8 cellular contexts compared by ENCODE assay signal in the genomic region with DNA sequence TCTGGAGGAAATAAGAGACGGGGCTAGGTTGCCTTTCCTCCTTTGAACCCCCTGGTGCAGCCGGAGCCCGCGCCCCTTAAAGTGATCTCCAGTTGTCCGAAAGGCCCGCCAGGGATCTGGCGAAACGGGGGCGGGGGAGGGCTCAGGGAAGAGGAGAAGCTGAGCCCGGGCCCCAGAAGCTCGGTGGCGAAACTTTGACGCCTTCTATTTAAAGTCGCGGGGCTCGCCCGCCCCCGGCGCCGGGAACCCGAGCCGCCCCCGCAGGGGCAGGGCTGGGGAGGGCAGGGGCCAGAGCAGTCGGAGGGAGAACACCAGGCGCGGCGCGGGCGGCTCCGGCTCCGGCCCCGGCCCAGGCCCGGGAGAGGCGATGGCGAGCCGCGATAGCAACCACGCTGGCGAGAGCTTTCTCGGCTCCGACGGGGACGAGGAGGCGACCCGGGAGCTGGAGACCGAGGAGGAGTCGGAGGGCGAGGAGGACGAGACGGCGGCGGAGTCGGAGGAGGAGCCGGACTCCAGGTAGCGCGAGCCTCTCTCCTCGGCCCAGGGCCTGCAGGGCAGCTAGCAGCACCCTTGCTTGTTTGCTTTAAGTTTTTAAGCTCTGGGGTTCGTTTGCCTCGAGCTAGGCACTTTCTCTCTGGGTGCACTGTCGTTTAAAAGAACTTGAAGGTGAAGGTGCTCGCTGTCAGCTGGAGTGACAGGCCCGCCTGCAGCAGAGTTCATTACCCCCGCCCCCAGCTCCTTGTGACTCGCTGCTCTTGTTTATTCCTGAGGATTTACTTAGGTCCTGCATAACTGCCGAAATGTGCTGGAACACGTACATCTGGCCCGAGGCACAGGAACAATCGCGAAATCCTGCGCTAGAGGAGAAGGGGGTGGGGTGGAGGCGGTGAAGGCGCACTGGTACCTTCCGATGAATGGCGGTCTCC. TPM values are rescaled to one million over a fixed set of nuclear protein-coding genes. Genes with fewer than 3 reads are reported as not detected.
DNase-seq lines count a peak whose midpoint lies in the region; ATAC-seq and TF ChIP-seq lines count a peak whose summit lies in the region.

A gene (plus strand): TSS at position 296 of the 926 bp plus-strand sequence. CDS start 72 bp downstream, at position 368.

- H3K36me3 ChIP-seq in endodermal cell (ENCODE audit: control insufficient read depth, insufficient read depth, low read length) (peaks cover 29% of the 10 kb centered on the region), smooth muscle cell (ENCODE audit: low read depth) (peaks cover 6% of the 10 kb centered on the region)

- H3K9me3 Mint-ChIP-seq in IgD-negative memory B cell (peaks cover 0 to 2% (median 0%) of the 10 kb centered on the region in 3 donors), endodermal cell (peaks cover 3% of the 10 kb centered on the region)
- H3K9me3 Mint-ChIP-seq in activated T-cell treated with anti-CD3 and anti-CD28 coated beads, Interleukin-2, amount 50 U/mL, for 4 hours: no peaks in the 10 kb centered on the region

- H3F3A ChIP-seq in smooth muscle cell (ENCODE audit: low read depth): peaks cover 5% of the 10 kb centered on the region

- H3K4me3 Mint-ChIP-seq in IgD-negative memory B cell (no peak within 1 kb of the TSS), endodermal cell (peak within 1 kb of the TSS; percentile 62)
- no peak within 1 kb of the TSS for H3K4me3 Mint-ChIP-seq in activated T-cell treated with anti-CD3 and anti-CD28 coated beads, Interleukin-2, amount 50 U/mL, for 4 hours

- 43 to 46% methylated on average over 33 to 74 of the region's 74 CpGs for WGBS in endodermal cell (ENCODE audit: insufficient coverage in 1 of 2, insufficient read length in 1 of 2), 2 experiments
- 8% methylated on average over 73 of the region's 74 CpGs for WGBS in smooth muscle cell (ENCODE audit: low lambda C conversion rate)

- H3K27ac ChIP-seq in endodermal cell (ENCODE audit: low read depth, low read length): no peak within 1 kb of the TSS
- no peak within 1 kb of the TSS for H3K27ac ChIP-seq in smooth muscle cell (ENCODE audit: low read depth)

- peak within 1 kb of the TSS; percentile 39 for H2AFZ ChIP-seq in smooth muscle cell (ENCODE audit: low read depth)

- H3K9ac ChIP-seq in endodermal cell (ENCODE audit: extremely low read depth, low read length, poor library complexity, severe bottlenecking) (no peak within 1 kb of the TSS), smooth muscle cell (ENCODE audit: low read depth) (peak within 1 kb of the TSS; percentile 45)

- TF ChIP-seq CTCF in endodermal cell (conservative IDR thresholded peaks at IDR 0.05) (no peak), smooth muscle cell (IDR thresholded peaks at IDR 0.05; ENCODE audit: borderline replicate concordance, insufficient read depth, poor library complexity, severe bottlenecking) (no peak)

- H3K4me1 ChIP-seq in endodermal cell (ENCODE audit: control insufficient read depth, insufficient read depth, low read length) (no peaks in the 10 kb centered on the region), smooth muscle cell (ENCODE audit: low read depth) (peaks cover 6% of the 10 kb centered on the region)

- peak within 1 kb of the TSS in 2 of 3 donors; percentile 8 to 63 for H3K27ac Mint-ChIP-seq in IgD-negative memory B cell
- H3K27ac Mint-ChIP-seq in endodermal cell: peak within 1 kb of the TSS; percentile 26

- peak; percentile 87 for ATAC-seq in left lobe of liver
- no peak for ATAC-seq in GM21423 (IDR thresholded peaks at IDR 0.05; ENCODE audit: unreplicated experiment)
- no peak for ATAC-seq in activated T-cell treated with anti-CD3 and anti-CD28 coated beads, Interleukin-2, amount 50 U/mL, for 4 hours

- H3K27me3 ChIP-seq in endodermal cell (ENCODE audit: control insufficient read depth, insufficient read depth, low read length, poor library complexity, severe bottlenecking) (no peaks in the 10 kb centered on the region), smooth muscle cell (ENCODE audit: low read depth) (no peaks in the 10 kb centered on the region)

- H3K4me3 ChIP-seq in endodermal cell (ENCODE audit: low read length) (no peak within 1 kb of the TSS), smooth muscle cell (peak within 1 kb of the TSS; percentile 60)

- peaks cover 16% of the 10 kb centered on the region for H3K36me3 Mint-ChIP-seq in IgD-negative memory B cell
- peaks cover 8% of the 10 kb centered on the region for H3K36me3 Mint-ChIP-seq in endodermal cell (ENCODE audit: low read depth)
- peaks cover 30% of the 10 kb centered on the region for H3K36me3 Mint-ChIP-seq in activated T-cell treated with anti-CD3 and anti-CD28 coated beads, Interleukin-2, amount 50 U/mL, for 4 hours (ENCODE audit: insufficient read depth)

- H3K79me2 ChIP-seq in smooth muscle cell (ENCODE audit: low read depth): no peaks in the 10 kb centered on the region

- H3K9me3 ChIP-seq in endodermal cell (ENCODE audit: control insufficient read depth, low read length) (no peaks in the 10 kb centered on the region), smooth muscle cell (replicated peaks; ENCODE audit: low read depth) (no peaks in the 10 kb centered on the region)

- H3K27me3 Mint-ChIP-seq in IgD-negative memory B cell: no peaks in the 10 kb centered on the region
- H3K27me3 Mint-ChIP-seq in endodermal cell (ENCODE audit: insufficient read depth): peaks cover 10% of the 10 kb centered on the region
- no peaks in the 10 kb centered on the region for H3K27me3 Mint-ChIP-seq in activated T-cell treated with anti-CD3 and anti-CD28 coated beads, Interleukin-2, amount 50 U/mL, for 4 hours (ENCODE audit: low read depth)

- H4K20me1 ChIP-seq in smooth muscle cell (ENCODE audit: low read depth): no peaks in the 10 kb centered on the region

- H3K4me1 Mint-ChIP-seq in IgD-negative memory B cell (no peaks in the 10 kb centered on the region), endodermal cell (peaks cover 4% of the 10 kb centered on the region)
- H3K4me1 Mint-ChIP-seq in activated T-cell treated with anti-CD3 and anti-CD28 coated beads, Interleukin-2, amount 50 U/mL, for 4 hours (ENCODE audit: low read depth): peaks cover 4% of the 10 kb centered on the region

- H3K4me2 ChIP-seq in smooth muscle cell: peak within 1 kb of the TSS; percentile 93

- DNase-seq in endodermal cell: peak; percentile 89
- DNase-seq in left lobe of liver (ENCODE audit: low spot score): peak; percentile 51
- DNase-seq in smooth muscle cell (lab: John Stamatoyannopoulos, UW; ENCODE audit: unreplicated experiment): no peak
- no peak for DNase-seq in activated T-cell treated with anti-CD3 and anti-CD28 coated beads, Interleukin-2, amount 50 U/mL, for 4 hours
- no peak for DNase-seq in DMS153 (lab: John Stamatoyannopoulos, UW)
- no peak for DNase-seq in NCI-H82 (lab: John Stamatoyannopoulos, UW)

RNA-seq across cellular contexts. Expression of the gene that starts here (rescaled TPM):
- not detected for polyA plus RNA-seq in IgD-negative memory B cell
- total RNA-seq in endodermal cell: 1 to 10 TPM in 1 of 2 donors, under 1 TPM in 1; 0.69 to 1.6 TPM
- 0.43 TPM for polyA plus RNA-seq in endodermal cell (2013, experiment 1 of 2)
- polyA plus RNA-seq in endodermal cell (2013, experiment 2 of 2): 0.41 TPM
- 1.3 TPM for total RNA-seq in left lobe of liver
- 1.9 and 2.4 TPM in 2 replicates for total RNA-seq in smooth muscle cell
- 0.31 and 1.1 TPM in 2 replicates for polyA plus RNA-seq in smooth muscle cell
- under 1 TPM; 0.10 to 0.22 (median 0.11) TPM for total RNA-seq in activated T-cell treated with anti-CD3 and anti-CD28 coated beads, Interleukin-2, amount 50 U/mL, for 4 hours

Comparison
In these comparisons a context has a peak if more than half of its experiments do, and no peak if none do; other contexts are left out.
1. DNase-seq: peak in endodermal cell (single experiment) and left lobe of liver (single experiment); none in smooth muscle cell (single experiment), activated T-cell treated with anti-CD3 and anti-CD28 coated beads, Interleukin-2, amount 50 U/mL, for 4 hours (single experiment), DMS153 (single experiment) and NCI-H82 (single experiment).